8 cellular contexts compared by ENCODE assay signal in the genomic region with DNA sequence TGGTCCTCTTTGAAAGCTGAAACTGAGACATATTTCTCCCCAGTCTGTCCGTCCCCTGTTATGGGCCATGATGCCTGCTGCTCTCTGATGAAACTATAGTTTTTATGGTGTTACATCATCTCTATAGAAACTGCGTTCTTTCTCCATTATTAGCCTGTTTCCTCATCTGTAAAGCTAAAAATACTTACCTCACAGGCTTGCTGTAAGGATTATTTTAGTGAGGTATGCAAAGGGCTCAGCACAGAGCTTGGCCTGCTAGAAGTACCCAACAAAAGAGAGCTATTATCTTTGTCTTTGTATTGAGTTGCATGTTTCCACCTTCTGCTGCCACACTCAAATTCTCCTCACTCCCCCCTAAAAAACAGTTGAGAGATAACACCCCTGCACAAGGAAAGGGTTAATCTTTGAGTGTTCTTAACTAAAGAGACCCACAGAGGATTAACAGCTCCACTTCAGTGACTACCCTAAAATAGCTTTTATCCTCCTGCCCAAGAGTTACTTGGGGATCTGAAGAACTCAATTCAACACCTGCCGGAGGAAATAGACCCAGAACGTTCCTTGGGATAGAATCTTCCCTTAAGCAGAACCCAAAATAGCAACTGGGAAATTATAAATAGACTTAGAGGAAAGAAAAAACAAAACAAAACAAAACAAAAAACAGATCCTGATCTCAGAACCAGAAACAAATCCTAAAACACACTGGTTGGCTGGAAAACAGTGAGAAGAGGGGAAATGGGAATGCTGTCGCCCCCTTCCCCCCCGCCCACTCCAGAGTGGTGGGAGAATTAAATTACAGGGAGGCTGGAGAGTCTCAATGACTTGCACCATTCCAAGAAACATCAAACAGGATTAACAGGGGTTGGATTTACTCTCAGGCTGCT. TPM values are rescaled to one million over a fixed set of nuclear protein-coding genes. Genes with fewer than 3 reads are reported as not detected.
DNase-seq lines count a peak whose midpoint lies in the region; ATAC-seq and FAIRE-seq lines count a peak whose summit lies in the region.

No MANE protein-coding gene starts in this region.

- H3K27me3 ChIP-seq in iPS-18a (ENCODE audit: control insufficient read depth, insufficient read depth, low read length), result no peaks in the 10 kb centered on the region

- peaks cover 6% of the 10 kb centered on the region for H3K4me1 ChIP-seq in iPS-18a (ENCODE audit: control insufficient read depth, low read depth, low read length)

- peaks cover 73% of the 10 kb centered on the region for H3K36me3 Mint-ChIP-seq in activated CD4-positive, alpha-beta T cell treated with anti-CD3 and anti-CD28 coated beads, Interleukin-2, amount 10 ng/mL, durations not matched to agents 24 days and 14 days (ENCODE audit: low read depth)
- H3K36me3 Mint-ChIP-seq in activated CD8-positive, alpha-beta T cell treated with anti-CD3 and anti-CD28 coated beads, Interleukin-2, amount 10 ng/mL, durations not matched to agents 7 days and 5 days (ENCODE audit: low read depth), result peaks cover 39% of the 10 kb centered on the region

- H3K27ac ChIP-seq in iPS-18a (ENCODE audit: low read length) (no peak overlapping the region), temporal lobe (ENCODE audit: low read depth, low read length) (peak overlapping the region; percentile 80)

- no peak for ATAC-seq in activated CD8-positive, alpha-beta T cell treated with anti-CD3 and anti-CD28 coated beads, Interleukin-2, amount 10 ng/mL, durations not matched to agents 7 days and 5 days

- H3K4me3 Mint-ChIP-seq in activated CD4-positive, alpha-beta T cell treated with anti-CD3 and anti-CD28 coated beads, Interleukin-2, amount 10 ng/mL, durations not matched to agents 24 days and 14 days, result peak overlapping the region; percentile 99
- H3K4me3 Mint-ChIP-seq in activated CD8-positive, alpha-beta T cell treated with anti-CD3 and anti-CD28 coated beads, Interleukin-2, amount 10 ng/mL, durations not matched to agents 7 days and 5 days, result peak overlapping the region; percentile 95

- no peaks in the 10 kb centered on the region for H3K9me3 ChIP-seq in iPS-18a (ENCODE audit: control insufficient read depth, low read depth, low read length)

- H3K4me1 Mint-ChIP-seq in activated CD4-positive, alpha-beta T cell treated with anti-CD3 and anti-CD28 coated beads, Interleukin-2, amount 10 ng/mL, durations not matched to agents 24 days and 14 days, result peaks cover 67% of the 10 kb centered on the region
- H3K4me1 Mint-ChIP-seq in activated CD8-positive, alpha-beta T cell treated with anti-CD3 and anti-CD28 coated beads, Interleukin-2, amount 10 ng/mL, durations not matched to agents 7 days and 5 days (ENCODE audit: low read depth), result peaks cover 73% of the 10 kb centered on the region

- peak overlapping the region; percentile 85 for H3K9ac ChIP-seq in iPS-18a (ENCODE audit: low read length)

- peak overlapping the region; percentile 88 for H3K27ac Mint-ChIP-seq in activated CD4-positive, alpha-beta T cell treated with anti-CD3 and anti-CD28 coated beads, Interleukin-2, amount 10 ng/mL, durations not matched to agents 24 days and 14 days
- peak overlapping the region; percentile 93 for H3K27ac Mint-ChIP-seq in activated CD8-positive, alpha-beta T cell treated with anti-CD3 and anti-CD28 coated beads, Interleukin-2, amount 10 ng/mL, durations not matched to agents 7 days and 5 days

- peak overlapping the region; percentile 97 for H3K4me3 ChIP-seq in iPS-18a (ENCODE audit: low read length)

- CTCF ChIA-PET in activated CD8-positive, alpha-beta T cell treated with anti-CD3 and anti-CD28 coated beads, Interleukin-2, amount 10 ng/mL, durations not matched to agents 7 days and 5 days (lab: Charles Lee), result no interaction called here

- no peak for FAIRE-seq in GM19239 (lab: Jason Lieb, UNC)

- DNase-seq in activated CD4-positive, alpha-beta T cell treated with anti-CD3 and anti-CD28 coated beads, Interleukin-2, amount 10 ng/mL, durations not matched to agents 24 days and 14 days, result no peak
- DNase-seq in activated CD4-positive, alpha-beta T cell treated with anti-CD3 and anti-CD28 coated beads for 1 hour, result no peak
- no peak for DNase-seq in activated CD8-positive, alpha-beta T cell treated with anti-CD3 and anti-CD28 coated beads, Interleukin-2, amount 10 ng/mL, durations not matched to agents 7 days and 5 days
- DNase-seq in iPS-NIHi11 (ENCODE audit: low spot score) (no peak), GM19239 (ENCODE audit: insufficient read length, low spot score) (no peak), posterior vena cava (ENCODE audit: low spot score) (no peak)

- POLR2A ChIA-PET in activated CD8-positive, alpha-beta T cell treated with anti-CD3 and anti-CD28 coated beads, Interleukin-2, amount 10 ng/mL, durations not matched to agents 7 days and 5 days (lab: Charles Lee), result interaction anchor here (0.8 to 1.0 kb wide), 3 partner anchors 35 to 153 kb away, joined by 3 to 4 read pairs (median 4); no protein-coding TSS in a partner anchor

- H3K9me3 Mint-ChIP-seq in activated CD4-positive, alpha-beta T cell treated with anti-CD3 and anti-CD28 coated beads, Interleukin-2, amount 10 ng/mL, durations not matched to agents 24 days and 14 days, result no peaks in the 10 kb centered on the region
- no peaks in the 10 kb centered on the region for H3K9me3 Mint-ChIP-seq in activated CD8-positive, alpha-beta T cell treated with anti-CD3 and anti-CD28 coated beads, Interleukin-2, amount 10 ng/mL, durations not matched to agents 7 days and 5 days (ENCODE audit: insufficient read depth)

- intact Hi-C loops in activated CD4-positive, alpha-beta T cell treated with anti-CD3 and anti-CD28 coated beads, Interleukin-2, amount 10 ng/mL, durations not matched to agents 24 days and 14 days (cut with micrococcal nuclease), result loop anchor here (2.0 to 5.0 kb wide), 4 partner anchors 79 to 612 kb away; a partner anchor contains a TSS
- intact Hi-C loops in posterior vena cava (cut with DNase I), result no loop called here

- peaks cover 36% of the 10 kb centered on the region for H3K36me3 ChIP-seq in iPS-18a (ENCODE audit: control insufficient read depth, low read depth, low read length)

- no peaks in the 10 kb centered on the region for H3K27me3 Mint-ChIP-seq in activated CD4-positive, alpha-beta T cell treated with anti-CD3 and anti-CD28 coated beads, Interleukin-2, amount 10 ng/mL, durations not matched to agents 24 days and 14 days
- no peaks in the 10 kb centered on the region for H3K27me3 Mint-ChIP-seq in activated CD8-positive, alpha-beta T cell treated with anti-CD3 and anti-CD28 coated beads, Interleukin-2, amount 10 ng/mL, durations not matched to agents 7 days and 5 days (ENCODE audit: low read depth)

RNA-seq across cellular contexts. Expression of a gene that starts 1.8 kb away (rescaled TPM):
- 119 and 120 TPM in 2 replicates for total RNA-seq in activated CD4-positive, alpha-beta T cell treated with anti-CD3 and anti-CD28 coated beads, Interleukin-2, amount 10 ng/mL, durations not matched to agents 24 days and 14 days
- total RNA-seq in activated CD8-positive, alpha-beta T cell treated with anti-CD3 and anti-CD28 coated beads, Interleukin-2, amount 10 ng/mL, durations not matched to agents 7 days and 5 days, result 10 to 100 TPM; 21.9 to 22.9 TPM
- total RNA-seq in temporal lobe (2.2 TPM), posterior vena cava (1 to 10 TPM; 4.8 to 5.6 TPM)

RNA-seq across cellular contexts. Expression of a gene that starts 1.9 kb away (rescaled TPM):
- 65.7 and 68.1 TPM in 2 replicates for total RNA-seq in activated CD4-positive, alpha-beta T cell treated with anti-CD3 and anti-CD28 coated beads, Interleukin-2, amount 10 ng/mL, durations not matched to agents 24 days and 14 days
- total RNA-seq in activated CD8-positive, alpha-beta T cell treated with anti-CD3 and anti-CD28 coated beads, Interleukin-2, amount 10 ng/mL, durations not matched to agents 7 days and 5 days, result 10 to 100 TPM; 23.5 to 24.8 TPM
- total RNA-seq in temporal lobe (13.8 TPM), posterior vena cava (10 to 100 TPM; 34.6 to 36.4 TPM)
